ENCODE assay signal across 1 cellular context in the genomic region with DNA sequence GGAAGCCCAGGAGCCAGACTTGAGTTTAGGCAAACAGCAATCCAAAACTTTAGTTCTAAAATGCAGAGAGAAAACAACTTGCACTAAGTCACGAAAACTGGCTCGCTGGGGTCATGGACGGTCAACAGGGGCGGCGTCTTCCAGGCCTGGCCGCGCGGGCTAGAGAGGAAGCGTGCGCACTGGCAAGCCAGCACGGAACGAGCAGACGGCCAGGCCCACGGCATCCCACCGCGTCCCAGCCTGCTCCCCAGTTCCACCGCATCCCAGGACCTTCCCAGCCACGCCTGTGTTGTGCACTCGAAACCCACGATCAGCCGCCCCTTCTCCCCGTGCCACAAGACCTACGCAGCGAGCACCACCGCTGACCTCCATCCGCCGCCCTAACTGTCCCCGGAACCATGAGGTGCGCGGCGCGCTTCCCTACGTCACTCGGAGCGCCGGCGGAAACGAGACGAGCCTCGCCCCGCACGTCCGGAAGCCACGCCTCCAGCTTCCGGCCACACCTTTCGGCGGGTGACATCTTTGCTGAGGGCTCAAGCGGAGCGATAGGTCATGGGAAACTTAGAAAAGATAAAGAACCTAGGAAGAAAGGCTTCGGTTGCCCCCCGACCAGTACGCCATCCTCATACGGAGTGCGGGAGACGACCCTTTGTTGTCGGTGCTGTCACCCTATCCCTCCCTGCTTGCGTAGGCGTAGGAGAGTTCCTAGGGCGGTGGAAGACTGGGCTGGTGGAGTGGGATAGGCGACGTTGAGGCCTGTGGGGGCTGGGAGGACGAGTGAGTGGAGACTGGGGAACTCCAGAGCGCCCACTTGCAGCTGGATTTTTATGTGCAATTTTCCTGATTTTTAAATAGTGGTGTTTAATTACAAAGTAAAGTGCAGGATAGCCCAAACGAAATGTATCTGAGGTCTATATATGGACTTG.
TF ChIP-seq lines count a peak whose summit lies in the region.

A gene (minus strand): TSS at position 400 of the 926 bp plus-strand sequence. CDS start 2,460 bp downstream, outside the sequence.

TF ChIP-seq in HepG2, 621 proteins besides CTCF, POLR2A, EP300 and RAD21 (continued from another document and continues in another):
- TF ChIP-seq, protein P1, sequence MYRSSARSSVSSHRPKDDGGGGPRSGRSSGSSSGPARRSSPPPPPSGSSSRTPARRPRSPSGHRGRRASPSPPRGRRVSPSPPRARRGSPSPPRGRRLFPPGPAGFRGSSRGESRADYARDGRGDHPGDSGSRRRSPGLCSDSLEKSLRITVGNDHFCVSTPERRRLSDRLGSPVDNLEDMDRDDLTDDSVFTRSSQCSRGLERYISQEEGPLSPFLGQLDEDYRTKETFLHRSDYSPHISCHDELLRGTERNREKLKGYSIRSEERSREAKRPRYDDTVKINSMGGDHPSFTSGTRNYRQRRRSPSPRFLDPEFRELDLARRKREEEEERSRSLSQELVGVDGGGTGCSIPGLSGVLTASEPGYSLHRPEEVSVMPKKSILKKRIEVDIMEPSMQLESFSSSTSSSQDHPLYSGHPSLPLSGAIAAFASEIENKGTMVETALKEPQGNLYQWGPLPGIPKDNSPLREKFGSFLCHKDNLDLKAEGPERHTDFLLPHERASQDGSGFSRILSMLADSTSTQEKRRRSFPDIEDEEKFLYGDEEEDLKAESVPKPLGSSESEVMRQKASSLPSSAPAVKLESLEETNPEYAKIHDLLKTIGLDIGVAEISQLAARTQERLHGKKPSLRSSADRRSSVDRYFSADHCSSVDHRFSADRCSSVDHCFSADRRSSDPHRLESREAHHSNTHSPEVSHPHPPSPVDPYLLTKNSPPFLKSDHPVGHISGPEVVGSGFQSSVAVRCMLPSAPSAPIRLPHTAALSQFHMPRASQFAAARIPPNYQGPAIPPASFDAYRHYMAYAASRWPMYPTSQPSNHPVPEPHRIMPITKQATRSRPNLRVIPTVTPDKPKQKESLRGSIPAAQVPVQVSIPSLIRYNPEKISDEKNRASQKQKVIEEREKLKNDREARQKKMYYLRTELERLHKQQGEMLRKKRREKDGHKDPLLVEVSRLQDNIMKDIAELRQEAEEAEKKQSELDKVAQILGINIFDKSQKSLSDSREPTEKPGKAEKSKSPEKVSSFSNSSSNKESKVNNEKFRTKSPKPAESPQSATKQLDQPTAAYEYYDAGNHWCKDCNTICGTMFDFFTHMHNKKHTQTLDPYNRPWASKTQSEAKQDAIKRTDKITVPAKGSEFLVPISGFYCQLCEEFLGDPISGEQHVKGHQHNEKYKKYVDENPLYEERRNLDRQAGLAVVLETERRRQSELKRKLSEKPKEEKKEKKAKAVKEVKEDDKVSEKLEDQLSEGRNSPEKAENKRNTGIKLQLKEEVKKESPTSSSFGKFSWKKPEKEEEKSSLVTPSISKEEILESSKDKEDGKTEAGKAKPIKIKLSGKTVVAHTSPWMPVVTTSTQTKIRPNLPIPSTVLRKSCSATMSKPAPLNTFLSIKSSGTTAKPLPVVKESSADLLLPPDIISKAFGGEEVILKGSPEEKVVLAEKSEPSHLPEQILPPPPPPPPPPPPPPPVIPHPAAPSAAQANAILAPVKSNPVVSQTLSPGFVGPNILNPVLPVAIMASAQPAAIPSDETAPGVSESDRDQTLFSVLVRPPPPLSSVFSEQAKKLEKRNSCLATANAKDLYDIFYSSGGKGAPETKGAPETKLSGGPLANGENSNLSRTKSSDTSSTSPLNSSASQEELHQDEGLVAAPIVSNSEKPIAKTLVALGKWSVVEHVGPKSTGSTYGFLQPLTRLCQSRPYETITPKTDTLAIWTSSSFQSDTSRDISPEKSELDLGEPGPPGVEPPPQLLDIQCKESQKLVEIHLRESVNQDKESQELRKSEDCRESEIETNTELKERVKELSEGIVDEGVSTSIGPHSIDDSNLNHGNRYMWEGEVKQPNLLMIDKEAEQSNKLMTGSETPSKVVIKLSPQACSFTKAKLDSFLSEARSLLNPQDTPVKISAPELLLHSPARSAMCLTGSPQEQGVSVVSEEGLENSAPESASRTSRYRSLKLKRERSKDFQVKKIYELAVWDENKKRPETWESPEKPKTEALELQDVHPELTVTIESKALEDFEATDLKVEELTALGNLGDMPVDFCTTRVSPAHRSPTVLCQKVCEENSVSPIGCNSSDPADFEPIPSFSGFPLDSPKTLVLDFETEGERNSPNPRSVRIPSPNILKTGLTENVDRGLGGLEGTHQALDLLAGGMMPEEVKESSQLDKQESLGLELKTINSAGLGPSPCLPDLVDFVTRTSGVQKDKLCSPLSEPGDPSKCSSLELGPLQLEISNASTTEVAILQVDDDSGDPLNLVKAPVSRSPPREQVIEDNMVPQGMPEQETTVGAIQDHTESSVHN (CRISPR knock-in tag; IDR thresholded peaks at IDR 0.05) = peak; percentile 92
- TF ChIP-seq, protein P2, sequence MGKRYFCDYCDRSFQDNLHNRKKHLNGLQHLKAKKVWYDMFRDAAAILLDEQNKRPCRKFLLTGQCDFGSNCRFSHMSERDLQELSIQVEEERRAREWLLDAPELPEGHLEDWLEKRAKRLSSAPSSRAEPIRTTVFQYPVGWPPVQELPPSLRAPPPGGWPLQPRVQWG (CRISPR knock-in tag; IDR thresholded peaks at IDR 0.05; ENCODE audit: borderline replicate concordance, low read depth) = no peak
- TF ChIP-seq MYNN (CRISPR knock-in tag; IDR thresholded peaks at IDR 0.05; ENCODE audit: low read depth) (peak; percentile 48; the same call in 1 of the 2 replicates), ZNF225 (CRISPR knock-in tag; IDR thresholded peaks at IDR 0.05) (peak; percentile 98), BRD4 (CRISPR knock-in tag; IDR thresholded peaks at IDR 0.05) (peak; percentile 99), MED1 (CRISPR knock-in tag; IDR thresholded peaks at IDR 0.05) (peak; percentile 91), CHD2 (IDR thresholded peaks at IDR 0.05; ENCODE audit: low read depth, low read length) (peak; percentile 48; the same call in 1 of the 2 replicates), SCMH1 (CRISPR knock-in tag; IDR thresholded peaks at IDR 0.05; ENCODE audit: borderline replicate concordance) (no peak), TARDBP (CRISPR knock-in tag; IDR thresholded peaks at IDR 0.05) (peak; percentile 92; the same call in 1 of the 2 replicates), U2AF1 (optimal IDR thresholded peaks at IDR 0.05; ENCODE audit: low read depth, low read length) (peak; percentile 95), NR2F6 (IDR thresholded peaks at IDR 0.05) (peak; percentile 19), NR2F6 (CRISPR knock-in tag; IDR thresholded peaks at IDR 0.05) (peak; percentile 70; the same call in 1 of the 2 replicates), ZNF441 (CRISPR knock-in tag; IDR thresholded peaks at IDR 0.05; ENCODE audit: borderline replicate concordance) (peak; percentile 97), ZIK1 (CRISPR knock-in tag; IDR thresholded peaks at IDR 0.05; ENCODE audit: borderline replicate concordance, low read depth) (peak; percentile 18), MXI1 (IDR thresholded peaks at IDR 0.05; ENCODE audit: borderline replicate concordance, low read depth, low read length) (peak; percentile 98; the same call in 2 of the 3 replicates), FOXP1 (IDR thresholded peaks at IDR 0.05) (no peak), FOXP1 (CRISPR knock-in tag; IDR thresholded peaks at IDR 0.05) (no peak), ZNF572 (CRISPR knock-in tag; IDR thresholded peaks at IDR 0.05) (peak; percentile 91; the same call in 1 of the 2 replicates), TCF12 (IDR thresholded peaks at IDR 0.05) (no peak), TCF12 (CRISPR knock-in tag; IDR thresholded peaks at IDR 0.05) (no peak; the same call in 1 of the 2 replicates), ZNF121 (CRISPR knock-in tag; IDR thresholded peaks at IDR 0.05) (no peak; the same call in 1 of the 2 replicates), ZNF10 (CRISPR knock-in tag; IDR thresholded peaks at IDR 0.05; ENCODE audit: borderline replicate concordance, low read depth) (no peak), JDP2 (CRISPR knock-in tag; IDR thresholded peaks at IDR 0.05; ENCODE audit: borderline replicate concordance) (no peak; the same call in 1 of the 2 replicates), STAG1 (CRISPR knock-in tag; IDR thresholded peaks at IDR 0.05) (peak; percentile 26), ZNF615 (CRISPR knock-in tag; IDR thresholded peaks at IDR 0.05; ENCODE audit: borderline replicate concordance) (peak; percentile 96), ZNF773 (CRISPR knock-in tag; IDR thresholded peaks at IDR 0.05; ENCODE audit: borderline replicate concordance) (no peak; the same call in 1 of the 2 replicates), HIVEP1 (CRISPR knock-in tag; IDR thresholded peaks at IDR 0.05) (peak; percentile 91), ZNF619 (CRISPR knock-in tag; IDR thresholded peaks at IDR 0.05) (peak; percentile 89; the same call in 1 of the 2 replicates), ZNF788 (CRISPR knock-in tag; IDR thresholded peaks at IDR 0.05; ENCODE audit: borderline replicate concordance) (peak; percentile 96), ESRRA (CRISPR knock-in tag; IDR thresholded peaks at IDR 0.05; ENCODE audit: low read depth) (peak; percentile 96), ZFP36L2 (CRISPR knock-in tag; IDR thresholded peaks at IDR 0.05) (peak; percentile 47; the same call in 1 of the 2 replicates), ZBTB7A (CRISPR knock-in tag; IDR thresholded peaks at IDR 0.05) (peak; percentile 84), ZNF780A (CRISPR knock-in tag; IDR thresholded peaks at IDR 0.05) (peak; percentile 77; the same call in 1 of the 2 replicates)
- TF ChIP-seq, protein P3, sequence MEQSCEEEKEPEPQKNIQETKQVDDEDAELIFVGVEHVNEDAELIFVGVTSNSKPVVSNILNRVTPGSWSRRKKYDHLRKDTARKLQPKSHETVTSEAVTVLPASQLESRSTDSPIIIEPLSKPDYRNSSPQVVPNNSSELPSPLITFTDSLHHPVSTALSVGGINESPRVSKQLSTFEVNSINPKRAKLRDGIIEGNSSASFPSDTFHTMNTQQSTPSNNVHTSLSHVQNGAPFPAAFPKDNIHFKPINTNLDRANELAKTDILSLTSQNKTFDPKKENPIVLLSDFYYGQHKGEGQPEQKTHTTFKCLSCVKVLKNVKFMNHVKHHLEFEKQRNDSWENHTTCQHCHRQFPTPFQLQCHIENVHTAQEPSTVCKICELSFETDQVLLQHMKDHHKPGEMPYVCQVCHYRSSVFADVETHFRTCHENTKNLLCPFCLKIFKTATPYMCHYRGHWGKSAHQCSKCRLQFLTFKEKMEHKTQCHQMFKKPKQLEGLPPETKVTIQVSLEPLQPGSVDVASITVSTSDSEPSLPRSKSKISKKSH (CRISPR knock-in tag; IDR thresholded peaks at IDR 0.05; ENCODE audit: borderline replicate concordance) = peak; percentile 92
- TF ChIP-seq, protein P4, sequence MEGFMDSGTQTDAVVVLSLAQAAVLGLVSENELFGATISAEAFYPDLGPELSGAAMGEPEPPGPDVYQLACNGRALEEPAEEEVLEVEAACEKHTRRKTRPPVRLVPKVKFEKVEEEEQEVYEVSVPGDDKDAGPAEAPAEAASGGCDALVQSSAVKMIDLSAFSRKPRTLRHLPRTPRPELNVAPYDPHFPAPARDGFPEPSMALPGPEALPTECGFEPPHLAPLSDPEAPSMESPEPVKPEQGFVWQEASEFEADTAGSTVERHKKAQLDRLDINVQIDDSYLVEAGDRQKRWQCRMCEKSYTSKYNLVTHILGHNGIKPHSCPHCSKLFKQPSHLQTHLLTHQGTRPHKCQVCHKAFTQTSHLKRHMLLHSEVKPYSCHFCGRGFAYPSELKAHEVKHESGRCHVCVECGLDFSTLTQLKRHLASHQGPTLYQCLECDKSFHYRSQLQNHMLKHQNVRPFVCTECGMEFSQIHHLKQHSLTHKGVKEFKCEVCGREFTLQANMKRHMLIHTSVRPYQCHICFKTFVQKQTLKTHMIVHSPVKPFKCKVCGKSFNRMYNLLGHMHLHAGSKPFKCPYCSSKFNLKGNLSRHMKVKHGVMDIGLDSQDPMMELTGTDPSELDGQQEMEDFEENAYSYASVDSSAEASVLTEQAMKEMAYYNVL (CRISPR knock-in tag; IDR thresholded peaks at IDR 0.05; ENCODE audit: borderline replicate concordance) = peak; percentile 69; the same call in 1 of the 2 replicates
- TF ChIP-seq, protein P5, sequence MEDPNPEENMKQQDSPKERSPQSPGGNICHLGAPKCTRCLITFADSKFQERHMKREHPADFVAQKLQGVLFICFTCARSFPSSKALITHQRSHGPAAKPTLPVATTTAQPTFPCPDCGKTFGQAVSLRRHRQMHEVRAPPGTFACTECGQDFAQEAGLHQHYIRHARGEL (CRISPR knock-in tag; IDR thresholded peaks at IDR 0.05) = 0 out of 2 replicates have a peak, but pooled peaks have one; percentile 49
- TF ChIP-seq, protein P6, sequence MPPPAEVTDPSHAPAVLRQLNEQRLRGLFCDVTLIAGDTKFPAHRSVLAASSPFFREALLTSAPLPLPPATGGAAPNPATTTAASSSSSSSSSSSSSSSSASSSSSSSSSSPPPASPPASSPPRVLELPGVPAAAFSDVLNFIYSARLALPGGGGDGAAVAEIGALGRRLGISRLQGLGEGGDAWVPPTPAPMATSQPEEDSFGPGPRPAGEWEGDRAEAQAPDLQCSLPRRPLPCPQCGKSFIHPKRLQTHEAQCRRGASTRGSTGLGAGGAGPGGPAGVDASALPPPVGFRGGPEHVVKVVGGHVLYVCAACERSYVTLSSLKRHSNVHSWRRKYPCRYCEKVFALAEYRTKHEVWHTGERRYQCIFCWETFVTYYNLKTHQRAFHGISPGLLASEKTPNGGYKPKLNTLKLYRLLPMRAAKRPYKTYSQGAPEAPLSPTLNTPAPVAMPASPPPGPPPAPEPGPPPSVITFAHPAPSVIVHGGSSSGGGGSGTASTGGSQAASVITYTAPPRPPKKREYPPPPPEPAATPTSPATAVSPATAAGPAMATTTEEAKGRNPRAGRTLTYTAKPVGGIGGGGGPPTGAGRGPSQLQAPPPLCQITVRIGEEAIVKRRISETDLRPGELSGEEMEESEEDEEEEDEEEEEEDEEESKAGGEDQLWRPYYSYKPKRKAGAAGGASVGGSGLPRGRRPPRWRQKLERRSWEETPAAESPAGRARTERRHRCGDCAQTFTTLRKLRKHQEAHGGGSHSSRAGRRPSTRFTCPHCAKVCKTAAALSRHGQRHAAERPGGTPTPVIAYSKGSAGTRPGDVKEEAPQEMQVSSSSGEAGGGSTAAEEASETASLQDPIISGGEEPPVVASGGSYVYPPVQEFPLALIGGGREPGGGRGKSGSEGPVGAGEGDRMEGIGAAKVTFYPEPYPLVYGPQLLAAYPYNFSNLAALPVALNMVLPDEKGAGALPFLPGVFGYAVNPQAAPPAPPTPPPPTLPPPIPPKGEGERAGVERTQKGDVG (CRISPR knock-in tag; IDR thresholded peaks at IDR 0.05; ENCODE audit: borderline replicate concordance) = peak; percentile 72; the same call in 1 of the 2 replicates
- TF ChIP-seq, protein P7, sequence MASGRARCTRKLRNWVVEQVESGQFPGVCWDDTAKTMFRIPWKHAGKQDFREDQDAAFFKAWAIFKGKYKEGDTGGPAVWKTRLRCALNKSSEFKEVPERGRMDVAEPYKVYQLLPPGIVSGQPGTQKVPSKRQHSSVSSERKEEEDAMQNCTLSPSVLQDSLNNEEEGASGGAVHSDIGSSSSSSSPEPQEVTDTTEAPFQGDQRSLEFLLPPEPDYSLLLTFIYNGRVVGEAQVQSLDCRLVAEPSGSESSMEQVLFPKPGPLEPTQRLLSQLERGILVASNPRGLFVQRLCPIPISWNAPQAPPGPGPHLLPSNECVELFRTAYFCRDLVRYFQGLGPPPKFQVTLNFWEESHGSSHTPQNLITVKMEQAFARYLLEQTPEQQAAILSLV (CRISPR knock-in tag; IDR thresholded peaks at IDR 0.05; ENCODE audit: borderline replicate concordance) = peak; percentile 98; the same call in 1 of the 2 replicates
- TF ChIP-seq, protein P8, sequence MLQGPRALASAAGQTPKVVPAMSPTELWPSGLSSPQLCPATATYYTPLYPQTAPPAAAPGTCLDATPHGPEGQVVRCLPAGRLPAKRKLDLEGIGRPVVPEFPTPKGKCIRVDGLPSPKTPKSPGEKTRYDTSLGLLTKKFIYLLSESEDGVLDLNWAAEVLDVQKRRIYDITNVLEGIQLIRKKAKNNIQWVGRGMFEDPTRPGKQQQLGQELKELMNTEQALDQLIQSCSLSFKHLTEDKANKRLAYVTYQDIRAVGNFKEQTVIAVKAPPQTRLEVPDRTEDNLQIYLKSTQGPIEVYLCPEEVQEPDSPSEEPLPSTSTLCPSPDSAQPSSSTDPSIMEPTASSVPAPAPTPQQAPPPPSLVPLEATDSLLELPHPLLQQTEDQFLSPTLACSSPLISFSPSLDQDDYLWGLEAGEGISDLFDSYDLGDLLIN (CRISPR knock-in tag; IDR thresholded peaks at IDR 0.05; ENCODE audit: borderline replicate concordance) = peak; percentile 89; the same call in 1 of the 2 replicates
